In genomic region chr20:21137078-21137477, GRCh38 we compare ENCODE assay signal across 14 cellular contexts. TPM values are rescaled to one million over a fixed set of nuclear protein-coding genes. Genes with fewer than 3 reads are reported as not detected.
"Had no signal": no experiment of that assay in that cellular context is flagged by ENCODE, and none has a peak within 500 bp of the region (broad histone marks: within the 10 kb centered on the region; RNA-seq: fewer than 3 reads in every experiment).

No MANE protein-coding gene starts in this region.

- DNase-seq: activated CD4-positive, alpha-beta memory T cell treated with anti-CD3 and anti-CD28 coated beads for 36 hours; activated effector memory CD4-positive, alpha-beta T cell treated with anti-CD3 and anti-CD28 coated beads, Interleukin-2, amount 50 U/mL, for 16 hours; activated T-cell treated with anti-CD3 and anti-CD28 coated beads, Interleukin-2, amount 50 U/mL, for 4 hours; amygdala; immature natural killer cell; naive B cell; retina; small intestine; T1000; tibial artery had no signal

- H3K27ac ChIP-seq: parathyroid adenoma, tibial artery had no signal

- H3K4me3 ChIP-seq: tibial artery had no signal

- H3K9ac ChIP-seq: parathyroid adenoma had no signal

- H2AFZ ChIP-seq: parathyroid adenoma had no signal

- H3K4me1 ChIP-seq: parathyroid adenoma, tibial artery had no signal

- H3K79me2 ChIP-seq: parathyroid adenoma had no signal

- H3K27me3 ChIP-seq: tibial artery had no signal

- ATAC-seq: activated T-cell treated with anti-CD3 and anti-CD28 coated beads, Interleukin-2, amount 50 U/mL, for 4 hours; esophagus mucosa had no signal

- H3K9me3 ChIP-seq: tibial artery had no signal

RNA-seq across cellular contexts. Expression of gene LINC00237, which starts 30.9 kb away (rescaled TPM):
- total RNA-seq: activated CD4-positive, alpha-beta memory T cell treated with anti-CD3 and anti-CD28 coated beads for 36 hours; activated T-cell treated with anti-CD3 and anti-CD28 coated beads, Interleukin-2, amount 50 U/mL, for 4 hours; chondrocyte; esophagus mucosa; lung microvascular endothelial cell had no signal
- polyA plus RNA-seq: small intestine had no signal
